1 cellular context compared by ENCODE assay signal in genomic region chr22:35368386-35368785, GRCh38.
TF ChIP-seq lines count a peak whose summit lies in the region.

No MANE protein-coding gene starts in this region.

TF ChIP-seq in GM23338, 12 proteins besides CTCF, POLR2A, EP300 and RAD21 (continued from another document):
- no peak for TF ChIP-seq REST (IDR thresholded peaks at IDR 0.05; ENCODE audit: unreplicated experiment)
